1 cellular context compared by ENCODE assay signal in genomic region chr6:44157152-44157521, GRCh38.
A peak's percentile ranks its signal among the peaks of the same experiment; 100 is the strongest.
TF ChIP-seq lines count a peak whose summit lies in the region.

No MANE protein-coding gene starts in this region.

TF ChIP-seq in GM12878, 131 proteins besides CTCF, POLR2A, EP300 and RAD21:
- no peak for TF ChIP-seq HDAC2 (IDR thresholded peaks at IDR 0.05)
- TF ChIP-seq CHD1 (IDR thresholded peaks at IDR 0.05; ENCODE audit: low read depth, low read length) = no peak
- no peak for TF ChIP-seq ZBTB11 (CRISPR knock-in tag; IDR thresholded peaks at IDR 0.05)
- peak; percentile 10; the same call in 1 of the 2 replicates for TF ChIP-seq SPI1 (IDR thresholded peaks at IDR 0.05; ENCODE audit: borderline replicate concordance, insufficient read depth, low read depth, low read length)
- no peak for TF ChIP-seq MTA2 (IDR thresholded peaks at IDR 0.05; ENCODE audit: low read depth)
- TF ChIP-seq RUNX3 (IDR thresholded peaks at IDR 0.05; ENCODE audit: low read length) = no peak
- TF ChIP-seq E2F8 (IDR thresholded peaks at IDR 0.05; ENCODE audit: low read depth, partially characterized antibody) = no peak
